1 cellular context compared by ENCODE assay signal in genomic region chrX:148588649-148589310, GRCh38.
TF ChIP-seq lines count a peak whose summit lies in the region.

No MANE protein-coding gene starts in this region.

TF ChIP-seq in GM23338, 12 proteins besides CTCF, POLR2A, EP300 and RAD21:
- TF ChIP-seq, protein P1, sequence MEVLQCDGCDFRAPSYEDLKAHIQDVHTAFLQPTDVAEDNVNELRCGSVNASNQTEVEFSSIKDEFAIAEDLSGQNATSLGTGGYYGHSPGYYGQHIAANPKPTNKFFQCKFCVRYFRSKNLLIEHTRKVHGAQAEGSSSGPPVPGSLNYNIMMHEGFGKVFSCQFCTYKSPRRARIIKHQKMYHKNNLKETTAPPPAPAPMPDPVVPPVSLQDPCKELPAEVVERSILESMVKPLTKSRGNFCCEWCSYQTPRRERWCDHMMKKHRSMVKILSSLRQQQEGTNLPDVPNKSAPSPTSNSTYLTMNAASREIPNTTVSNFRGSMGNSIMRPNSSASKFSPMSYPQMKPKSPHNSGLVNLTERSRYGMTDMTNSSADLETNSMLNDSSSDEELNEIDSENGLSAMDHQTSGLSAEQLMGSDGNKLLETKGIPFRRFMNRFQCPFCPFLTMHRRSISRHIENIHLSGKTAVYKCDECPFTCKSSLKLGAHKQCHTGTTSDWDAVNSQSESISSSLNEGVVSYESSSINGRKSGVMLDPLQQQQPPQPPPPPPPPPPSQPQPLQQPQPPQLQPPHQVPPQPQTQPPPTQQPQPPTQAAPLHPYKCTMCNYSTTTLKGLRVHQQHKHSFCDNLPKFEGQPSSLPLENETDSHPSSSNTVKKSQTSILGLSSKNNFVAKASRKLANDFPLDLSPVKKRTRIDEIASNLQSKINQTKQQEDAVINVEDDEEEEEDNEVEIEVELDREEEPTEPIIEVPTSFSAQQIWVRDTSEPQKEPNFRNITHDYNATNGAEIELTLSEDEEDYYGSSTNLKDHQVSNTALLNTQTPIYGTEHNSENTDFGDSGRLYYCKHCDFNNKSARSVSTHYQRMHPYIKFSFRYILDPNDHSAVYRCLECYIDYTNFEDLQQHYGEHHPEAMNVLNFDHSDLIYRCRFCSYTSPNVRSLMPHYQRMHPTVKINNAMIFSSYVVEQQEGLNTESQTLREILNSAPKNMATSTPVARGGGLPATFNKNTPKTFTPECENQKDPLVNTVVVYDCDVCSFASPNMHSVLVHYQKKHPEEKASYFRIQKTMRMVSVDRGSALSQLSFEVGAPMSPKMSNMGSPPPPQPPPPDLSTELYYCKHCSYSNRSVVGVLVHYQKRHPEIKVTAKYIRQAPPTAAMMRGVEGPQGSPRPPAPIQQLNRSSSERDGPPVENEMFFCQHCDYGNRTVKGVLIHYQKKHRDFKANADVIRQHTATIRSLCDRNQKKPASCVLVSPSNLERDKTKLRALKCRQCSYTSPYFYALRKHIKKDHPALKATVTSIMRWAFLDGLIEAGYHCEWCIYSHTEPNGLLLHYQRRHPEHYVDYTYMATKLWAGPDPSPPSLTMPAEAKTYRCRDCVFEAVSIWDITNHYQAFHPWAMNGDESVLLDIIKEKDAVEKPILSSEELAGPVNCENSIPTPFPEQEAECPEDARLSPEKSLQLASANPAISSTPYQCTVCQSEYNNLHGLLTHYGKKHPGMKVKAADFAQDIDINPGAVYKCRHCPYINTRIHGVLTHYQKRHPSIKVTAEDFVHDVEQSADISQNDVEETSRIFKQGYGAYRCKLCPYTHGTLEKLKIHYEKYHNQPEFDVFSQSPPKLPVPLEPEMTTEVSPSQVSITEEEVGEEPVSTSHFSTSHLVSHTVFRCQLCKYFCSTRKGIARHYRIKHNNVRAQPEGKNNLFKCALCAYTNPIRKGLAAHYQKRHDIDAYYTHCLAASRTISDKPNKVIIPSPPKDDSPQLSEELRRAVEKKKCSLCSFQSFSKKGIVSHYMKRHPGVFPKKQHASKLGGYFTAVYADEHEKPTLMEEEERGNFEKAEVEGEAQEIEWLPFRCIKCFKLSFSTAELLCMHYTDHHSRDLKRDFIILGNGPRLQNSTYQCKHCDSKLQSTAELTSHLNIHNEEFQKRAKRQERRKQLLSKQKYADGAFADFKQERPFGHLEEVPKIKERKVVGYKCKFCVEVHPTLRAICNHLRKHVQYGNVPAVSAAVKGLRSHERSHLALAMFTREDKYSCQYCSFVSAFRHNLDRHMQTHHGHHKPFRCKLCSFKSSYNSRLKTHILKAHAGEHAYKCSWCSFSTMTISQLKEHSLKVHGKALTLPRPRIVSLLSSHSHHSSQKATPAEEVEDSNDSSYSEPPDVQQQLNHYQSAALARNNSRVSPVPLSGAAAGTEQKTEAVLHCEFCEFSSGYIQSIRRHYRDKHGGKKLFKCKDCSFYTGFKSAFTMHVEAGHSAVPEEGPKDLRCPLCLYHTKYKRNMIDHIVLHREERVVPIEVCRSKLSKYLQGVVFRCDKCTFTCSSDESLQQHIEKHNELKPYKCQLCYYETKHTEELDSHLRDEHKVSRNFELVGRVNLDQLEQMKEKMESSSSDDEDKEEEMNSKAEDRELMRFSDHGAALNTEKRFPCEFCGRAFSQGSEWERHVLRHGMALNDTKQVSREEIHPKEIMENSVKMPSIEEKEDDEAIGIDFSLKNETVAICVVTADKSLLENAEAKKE (CRISPR knock-in tag; IDR thresholded peaks at IDR 0.05) = no peak
- TF ChIP-seq EZH2 (IDR thresholded peaks at IDR 0.05; ENCODE audit: low read depth, unreplicated experiment) (no peak), REST (IDR thresholded peaks at IDR 0.05; ENCODE audit: unreplicated experiment) (no peak), ZNF331 (CRISPR knock-in tag; IDR thresholded peaks at IDR 0.05; ENCODE audit: low read depth) (no peak), ZNF114 (CRISPR knock-in tag; IDR thresholded peaks at IDR 0.05) (no peak), NANOG (IDR thresholded peaks at IDR 0.05; ENCODE audit: borderline replicate concordance) (no peak), POLR2AphosphoS5 (IDR thresholded peaks at IDR 0.05; ENCODE audit: low read depth) (no peak), EZH2phosphoT487 (IDR thresholded peaks at IDR 0.05; ENCODE audit: unreplicated experiment) (no peak)
- TF ChIP-seq, protein P2, sequence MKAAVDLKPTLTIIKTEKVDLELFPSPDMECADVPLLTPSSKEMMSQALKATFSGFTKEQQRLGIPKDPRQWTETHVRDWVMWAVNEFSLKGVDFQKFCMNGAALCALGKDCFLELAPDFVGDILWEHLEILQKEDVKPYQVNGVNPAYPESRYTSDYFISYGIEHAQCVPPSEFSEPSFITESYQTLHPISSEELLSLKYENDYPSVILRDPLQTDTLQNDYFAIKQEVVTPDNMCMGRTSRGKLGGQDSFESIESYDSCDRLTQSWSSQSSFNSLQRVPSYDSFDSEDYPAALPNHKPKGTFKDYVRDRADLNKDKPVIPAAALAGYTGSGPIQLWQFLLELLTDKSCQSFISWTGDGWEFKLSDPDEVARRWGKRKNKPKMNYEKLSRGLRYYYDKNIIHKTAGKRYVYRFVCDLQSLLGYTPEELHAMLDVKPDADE (IDR thresholded peaks at IDR 0.05) = no peak
